Comparison of ENCODE assay signal across 19 cellular contexts in genomic region chr3:126344380-126345041, GRCh38. TPM values are rescaled to one million over a fixed set of nuclear protein-coding genes. Genes with fewer than 3 reads are reported as not detected.
A peak's percentile ranks its signal among the peaks of the same experiment; 100 is the strongest.
DNase-seq lines count a peak whose midpoint lies in the region; ATAC-seq and TF ChIP-seq lines count a peak whose summit lies in the region.
"Had no signal": no experiment of that assay in that cellular context is flagged by ENCODE, and none has a peak within 500 bp of the region (broad histone marks: within the 10 kb centered on the region; RNA-seq: fewer than 3 reads in every experiment).

No MANE protein-coding gene starts in this region.

- no peak overlapping the region for H2AK5ac ChIP-seq in trophoblast cell (ENCODE audit: low read length)

- no peak overlapping the region for H3K14ac ChIP-seq in trophoblast cell (ENCODE audit: low read length)

- no peak overlapping the region for H3K23ac ChIP-seq in trophoblast cell (ENCODE audit: low read length)

- 87 to 93% (median 91%) methylated on average over 9 of the region's 9 CpGs for WGBS in spleen, 5 donors
- WGBS in trophoblast cell (ENCODE audit: extremely low coverage, insufficient coverage, insufficient read length): no CpG with 5 or more reads among the region's 9 CpGs

- no peak overlapping the region for H3K18ac ChIP-seq in trophoblast cell (ENCODE audit: low read length)

- H2BK12ac ChIP-seq in trophoblast cell (ENCODE audit: low read length): no peak overlapping the region

- no peaks in the 10 kb centered on the region for H3K79me1 ChIP-seq in trophoblast cell (ENCODE audit: low read length)

- H3K27ac ChIP-seq in Peyer's patch (no peak overlapping the region), spleen (no peak overlapping the region), trophoblast cell (ENCODE audit: low read depth, low read length) (no peak overlapping the region)
- H3K27ac ChIP-seq: psoas muscle had no signal

- H4K8ac ChIP-seq in trophoblast cell (ENCODE audit: low read depth, low read length): no peak overlapping the region

- no peak overlapping the region for H2BK120ac ChIP-seq in trophoblast cell (ENCODE audit: insufficient read depth, low read length, poor library complexity)

- no peak overlapping the region for H3K9ac ChIP-seq in trophoblast cell (ENCODE audit: low read length)

- H4K91ac ChIP-seq in trophoblast cell (ENCODE audit: low read depth, low read length): no peak overlapping the region

- H3K4ac ChIP-seq in trophoblast cell (ENCODE audit: low read depth, low read length): no peak overlapping the region

- no peaks in the 10 kb centered on the region for H3K9me3 ChIP-seq in Peyer's patch
- H3K9me3 ChIP-seq in spleen: no peaks in the 10 kb centered on the region
- H3K9me3 ChIP-seq in trophoblast cell (ENCODE audit: insufficient read depth, low read depth, low read length): peaks cover 2% of the 10 kb centered on the region
- H3K9me3 ChIP-seq: esophagus muscularis mucosa, psoas muscle had no signal

- no peaks in the 10 kb centered on the region for H3K79me2 ChIP-seq in trophoblast cell (ENCODE audit: control insufficient read depth, insufficient read depth, low read length, poor library complexity)

- no peaks in the 10 kb centered on the region for H3K36me3 ChIP-seq in Peyer's patch
- no peaks in the 10 kb centered on the region for H3K36me3 ChIP-seq in spleen
- H3K36me3 ChIP-seq in trophoblast cell (ENCODE audit: control insufficient read depth in 1 of 2, insufficient read depth in 2 of 2, low read length in 2 of 2): no peaks in the 10 kb centered on the region

- intact Hi-C loops in spleen (cut with DNase I; ENCODE audit: low total_unique reads): no loop called here

- H3K4me1 ChIP-seq in Peyer's patch (no peaks in the 10 kb centered on the region), spleen (no peaks in the 10 kb centered on the region), trophoblast cell (ENCODE audit: control insufficient read depth in 1 of 2, insufficient read depth in 2 of 2, low read length in 2 of 2) (no peaks in the 10 kb centered on the region)

- H3K27me3 ChIP-seq in Peyer's patch (no peaks in the 10 kb centered on the region), spleen (replicated peaks in 1 of 7) (peaks cover 0 to 7% (median 0%) of the 10 kb centered on the region in 7 donors), trophoblast cell (ENCODE audit: insufficient read depth, low read length) (no peaks in the 10 kb centered on the region)
- H3K27me3 ChIP-seq: esophagus muscularis mucosa had no signal

- no peak overlapping the region for H3K4me2 ChIP-seq in trophoblast cell (ENCODE audit: low read length)

- peak; percentile 7 for DNase-seq in activated T-cell treated with anti-CD3 and anti-CD28 coated beads, Interleukin-2, amount 50 U/mL, for 1 hour
- DNase-seq in activated T-cell treated with anti-CD3 and anti-CD28 coated beads for 4 hours (no peak), Peyer's patch (peak in 2 of 3 donors; percentile 37 to 38), left lobe of liver (ENCODE audit: low spot score) (peak; percentile 47), spleen (peak; percentile 52), NCI-H1048 (lab: John Stamatoyannopoulos, UW) (no peak), trophoblast cell (no peak)
- DNase-seq: C1 segment of cervical spinal cord; mammary epithelial cell; naive B cell; NCI-H1092; NCI-H2107; NCI-H524 treated with DMSO at 0.1 percent for 48 hours; stimulated activated CD4-positive, alpha-beta T cell treated with anti-CD3 and anti-CD28 coated beads, Interleukin-12 subunit alpha, Interleukin-12 subunit beta, amount 100 ng/mL, for 4 hours had no signal

- ATAC-seq in left lobe of liver (no peak), HG02623 (IDR thresholded peaks at IDR 0.05; ENCODE audit: unreplicated experiment) (no peak)
- ATAC-seq: T-helper 17 cell had no signal

- no peak overlapping the region for H2AFZ ChIP-seq in trophoblast cell (ENCODE audit: insufficient read depth, low read length, poor library complexity)

- no peak overlapping the region for H2BK5ac ChIP-seq in trophoblast cell (ENCODE audit: low read depth, low read length, poor library complexity)

- TF ChIP-seq CTCF in Peyer's patch (IDR thresholded peaks at IDR 0.05): no peak
- no peak for TF ChIP-seq CTCF in spleen (IDR thresholded peaks at IDR 0.05 in 8 of 11, conservative IDR thresholded peaks at IDR 0.05 in 3 of 11)

- no peak overlapping the region for H4K12ac ChIP-seq in trophoblast cell (ENCODE audit: low read depth, low read length)

- no peak overlapping the region for H3K4me3 ChIP-seq in Peyer's patch
- H3K4me3 ChIP-seq in spleen: no peak overlapping the region
- no peak overlapping the region for H3K4me3 ChIP-seq in trophoblast cell (ENCODE audit: low read depth, low read length)
- H3K4me3 ChIP-seq: esophagus muscularis mucosa, psoas muscle had no signal

- TF ChIP-seq POLR2A in Peyer's patch (IDR thresholded peaks at IDR 0.05) (no peak), spleen (IDR thresholded peaks at IDR 0.05) (no peak)

RNA-seq across cellular contexts. Expression of gene KLF15, which starts 12.7 kb away (rescaled TPM):
- 10 to 100 TPM in 1 of 4 donors, 1 to 10 TPM in 3; 3.3 to 10.9 (median 9.4) TPM for total RNA-seq in Peyer's patch
- total RNA-seq in left lobe of liver: 105 TPM
- total RNA-seq in spleen: 1 to 10 TPM in 6 of 7 donors, under 1 TPM in 1; 0.57 to 9.5 (median 4.8) TPM
- 1 to 10 TPM in 2 of 3 donors, under 1 TPM in 1; 0.63 to 3.1 (median 2.4) TPM for polyA plus RNA-seq in spleen
- polyA plus RNA-seq in trophoblast cell (2013): 1.4 and 1.8 TPM in 2 replicates

RNA-seq across cellular contexts. Expression of gene CFAP100, which starts 50.2 kb away (rescaled TPM):
- total RNA-seq in Peyer's patch (not detected), left lobe of liver (not detected), spleen (not detected)
- not detected for polyA plus RNA-seq in spleen
- not detected in 2 replicates for polyA plus RNA-seq in trophoblast cell (2013)
- total RNA-seq: esophagus muscularis mucosa, glomerular endothelial cell, mammary epithelial cell, psoas muscle, T-helper 17 cell had no signal
- polyA plus RNA-seq: mammary epithelial cell, psoas muscle had no signal

Comparison
In these comparisons a context has a peak if more than half of its experiments do, and no peak if none do; other contexts are left out.
1. DNase-seq: peak in activated T-cell treated with anti-CD3 and anti-CD28 coated beads, Interleukin-2, amount 50 U/mL, for 1 hour (single experiment), Peyer's patch (2 of 3), left lobe of liver (single experiment) and spleen (single experiment); none in activated T-cell treated with anti-CD3 and anti-CD28 coated beads for 4 hours (single experiment), NCI-H1048 (single experiment) and trophoblast cell (0 of 2).